ENCODE assay signal across 1 cellular context in the genomic region with DNA sequence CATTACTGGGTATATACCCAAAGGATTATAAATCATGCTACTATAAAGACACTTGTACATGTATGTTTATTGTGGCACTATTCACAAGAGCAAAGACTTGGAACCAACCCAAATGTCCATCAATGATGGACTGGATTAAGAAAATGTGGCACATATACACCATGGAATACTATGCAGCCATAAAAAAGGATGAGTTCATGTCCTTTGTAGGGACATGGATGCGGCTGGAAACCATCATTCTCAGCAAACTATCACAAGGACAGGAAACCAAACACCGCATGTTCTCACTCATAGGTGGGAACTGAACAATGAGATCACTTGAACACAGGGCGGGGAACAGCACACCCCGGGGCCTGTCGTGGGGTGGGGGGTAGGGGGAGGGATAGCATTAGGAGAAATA.
TF ChIP-seq lines count a peak whose summit lies in the region.

No MANE protein-coding gene starts in this region.

TF ChIP-seq in H1, 55 proteins besides CTCF, POLR2A, EP300 and RAD21:
- 0 out of 2 replicates have a peak, but pooled peaks have one; percentile 11 for TF ChIP-seq KDM1A (IDR thresholded peaks at IDR 0.05; ENCODE audit: borderline replicate concordance, low read length)
